8 cellular contexts compared by ENCODE assay signal in genomic region chr7:151013728-151014497, GRCh38. TPM values are rescaled to one million over a fixed set of nuclear protein-coding genes. Genes with fewer than 3 reads are reported as not detected.
A peak's percentile ranks its signal among the peaks of the same experiment; 100 is the strongest.
DNase-seq lines count a peak whose midpoint lies in the region; ATAC-seq and TF ChIP-seq lines count a peak whose summit lies in the region.

No MANE protein-coding gene starts in this region.

- H3K4me3 ChIP-seq in left ventricle myocardium inferior: peak overlapping the region; percentile 57
- H3K4me3 ChIP-seq in skeletal muscle satellite cell (ENCODE audit: low read length): peak overlapping the region; percentile 71

- peak overlapping the region; percentile 95 for H3K27ac Mint-ChIP-seq in activated naive CD8-positive, alpha-beta T cell treated with anti-CD3 and anti-CD28 coated beads for 36 hours

- peaks cover 3% of the 10 kb centered on the region for H3K27me3 Mint-ChIP-seq in activated naive CD8-positive, alpha-beta T cell treated with anti-CD3 and anti-CD28 coated beads for 36 hours

- intact Hi-C loops in left ventricle myocardium inferior (cut with micrococcal nuclease): no loop called here

- peaks cover 69% of the 10 kb centered on the region for H3K4me1 Mint-ChIP-seq in activated naive CD8-positive, alpha-beta T cell treated with anti-CD3 and anti-CD28 coated beads for 36 hours

- peaks cover 16% of the 10 kb centered on the region for H3K36me3 Mint-ChIP-seq in activated naive CD8-positive, alpha-beta T cell treated with anti-CD3 and anti-CD28 coated beads for 36 hours

- H3K27me3 ChIP-seq in left ventricle myocardium inferior (ENCODE audit: low read depth) (peaks cover 46% of the 10 kb centered on the region), skeletal muscle satellite cell (ENCODE audit: control insufficient read depth, insufficient read depth, low read length) (peaks cover 52% of the 10 kb centered on the region)

- H3K4me1 ChIP-seq in left ventricle myocardium inferior (peaks cover 74% of the 10 kb centered on the region), skeletal muscle satellite cell (ENCODE audit: control insufficient read depth, insufficient read depth, low read length) (peaks cover 23% of the 10 kb centered on the region)

- no peak overlapping the region for H3K27ac ChIP-seq in left ventricle myocardium inferior (replicated peaks)

- peak; percentile 49 for ATAC-seq in GM21723 (IDR thresholded peaks at IDR 0.05; ENCODE audit: unreplicated experiment)

- peak overlapping the region; percentile 93 for H3K4me2 ChIP-seq in skeletal muscle satellite cell (ENCODE audit: low read length)

- H3K36me3 ChIP-seq in left ventricle myocardium inferior: no peaks in the 10 kb centered on the region
- H3K36me3 ChIP-seq in skeletal muscle satellite cell (ENCODE audit: insufficient read depth, low read length): no peaks in the 10 kb centered on the region

- H3K4me3 Mint-ChIP-seq in activated naive CD8-positive, alpha-beta T cell treated with anti-CD3 and anti-CD28 coated beads for 36 hours: peak overlapping the region; percentile 84

- TF ChIP-seq CTCF in left ventricle myocardium inferior (IDR thresholded peaks at IDR 0.05; ENCODE audit: borderline replicate concordance): no peak

- no peaks in the 10 kb centered on the region for H3K9me3 ChIP-seq in left ventricle myocardium inferior (replicated peaks)
- no peaks in the 10 kb centered on the region for H3K9me3 ChIP-seq in skeletal muscle satellite cell (replicated peaks; ENCODE audit: low read length)

- H3K9ac ChIP-seq in skeletal muscle satellite cell (ENCODE audit: low read depth, low read length): peak overlapping the region; percentile 55

- H3K9me3 Mint-ChIP-seq in activated naive CD8-positive, alpha-beta T cell treated with anti-CD3 and anti-CD28 coated beads for 36 hours: no peaks in the 10 kb centered on the region

- peak; percentile 68 for DNase-seq in AG08396 (ENCODE audit: low spot score)
- DNase-seq in SK-N-DZ (ENCODE audit: low spot score): peak; percentile 95
- peak; percentile 90 for DNase-seq in activated naive CD8-positive, alpha-beta T cell treated with anti-CD3 and anti-CD28 coated beads for 36 hours
- DNase-seq in left ventricle myocardium inferior: peak; percentile 59
- no peak for DNase-seq in SW 1271 (lab: John Stamatoyannopoulos, UW)
- DNase-seq in SHP77 treated with DMSO at 0.1 percent for 48 hours (lab: John Stamatoyannopoulos, UW): no peak

RNA-seq across cellular contexts. Expression of gene ATG9B, which starts 10.4 kb away (rescaled TPM):
- polyA plus RNA-seq in SK-N-DZ (2014; cell fraction: cytosol; rRNA removed): 5.2 and 5.4 TPM in 2 replicates
- 7.5 and 9.9 TPM in 2 replicates for polyA plus RNA-seq in SK-N-DZ (2014; cell fraction: nucleus; rRNA removed)
- 10 to 100 TPM; 12.3 TPM for total RNA-seq in activated naive CD8-positive, alpha-beta T cell treated with anti-CD3 and anti-CD28 coated beads for 36 hours
- not detected for total RNA-seq in left ventricle myocardium inferior
- 0.25 and 1.1 TPM in 2 replicates for total RNA-seq in skeletal muscle satellite cell (2012; rRNA removed)

RNA-seq across cellular contexts. Expression of gene ABCB8, which starts 14.3 kb away (rescaled TPM):
- 20.3 and 22.3 TPM in 2 replicates for polyA plus RNA-seq in SK-N-DZ (2014; cell fraction: cytosol; rRNA removed)
- polyA plus RNA-seq in SK-N-DZ (2014; cell fraction: nucleus; rRNA removed): 35.5 and 48.0 TPM in 2 replicates
- 10 to 100 TPM; 34.3 to 37.6 TPM for total RNA-seq in activated naive CD8-positive, alpha-beta T cell treated with anti-CD3 and anti-CD28 coated beads for 36 hours
- 28.3 TPM for total RNA-seq in left ventricle myocardium inferior
- 36.9 and 41.8 TPM in 2 replicates for total RNA-seq in skeletal muscle satellite cell (2012; rRNA removed)

RNA-seq across cellular contexts. Expression of gene NOS3, which starts 23.1 kb away (rescaled TPM):
- polyA plus RNA-seq in SK-N-DZ (2014; cell fraction: cytosol; rRNA removed): 14.7 and 15.2 TPM in 2 replicates
- polyA plus RNA-seq in SK-N-DZ (2014; cell fraction: nucleus; rRNA removed): 21.6 and 21.7 TPM in 2 replicates
- 1 to 10 TPM; 5.8 to 6.1 TPM for total RNA-seq in activated naive CD8-positive, alpha-beta T cell treated with anti-CD3 and anti-CD28 coated beads for 36 hours
- 12.6 TPM for total RNA-seq in left ventricle myocardium inferior
- 1.7 and 4.8 TPM in 2 replicates for total RNA-seq in skeletal muscle satellite cell (2012; rRNA removed)

RNA-seq across cellular contexts. Expression of gene ASIC3, which starts 34.4 kb away (rescaled TPM):
- 0.51 and 0.56 TPM in 2 replicates for polyA plus RNA-seq in SK-N-DZ (2014; cell fraction: cytosol; rRNA removed)
- polyA plus RNA-seq in SK-N-DZ (2014; cell fraction: nucleus; rRNA removed): 3.7 and 9.3 TPM in 2 replicates
- 1 to 10 TPM; 2.7 to 3.2 TPM for total RNA-seq in activated naive CD8-positive, alpha-beta T cell treated with anti-CD3 and anti-CD28 coated beads for 36 hours
- total RNA-seq in left ventricle myocardium inferior: 5.3 TPM
- 0.22 TPM in 1 of 2 replicates, not detected in the other for total RNA-seq in skeletal muscle satellite cell (2012; rRNA removed)

RNA-seq across cellular contexts. Expression of gene KCNH2, which starts 35.8 kb away (rescaled TPM):
- 47.5 and 53.0 TPM in 2 replicates for polyA plus RNA-seq in SK-N-DZ (2014; cell fraction: cytosol; rRNA removed)
- polyA plus RNA-seq in SK-N-DZ (2014; cell fraction: nucleus; rRNA removed): 69.1 and 75.0 TPM in 2 replicates
- total RNA-seq in activated naive CD8-positive, alpha-beta T cell treated with anti-CD3 and anti-CD28 coated beads for 36 hours: under 1 TPM; 0.22 to 0.45 TPM
- 94.1 TPM for total RNA-seq in left ventricle myocardium inferior
- total RNA-seq in skeletal muscle satellite cell (2012; rRNA removed): under 0.01 and 0.44 TPM in 2 replicates

Comparison
In these comparisons a context has a peak if more than half of its experiments do, and no peak if none do; other contexts are left out.
1. DNase-seq: peak in AG08396 (single experiment), SK-N-DZ (single experiment), activated naive CD8-positive, alpha-beta T cell treated with anti-CD3 and anti-CD28 coated beads for 36 hours (single experiment) and left ventricle myocardium inferior (single experiment); none in SW 1271 (0 of 2) and SHP77 treated with DMSO at 0.1 percent for 48 hours (single experiment).
2. RNA of gene ATG9B, which starts 10.4 kb away (total RNA-seq): 12.3 TPM in activated naive CD8-positive, alpha-beta T cell treated with anti-CD3 and anti-CD28 coated beads for 36 hours; not detected in left ventricle myocardium inferior (single experiment); every median in the first group is over 10 times any median in the second.